ENCODE assay signal across 1 cellular context in the genomic region with DNA sequence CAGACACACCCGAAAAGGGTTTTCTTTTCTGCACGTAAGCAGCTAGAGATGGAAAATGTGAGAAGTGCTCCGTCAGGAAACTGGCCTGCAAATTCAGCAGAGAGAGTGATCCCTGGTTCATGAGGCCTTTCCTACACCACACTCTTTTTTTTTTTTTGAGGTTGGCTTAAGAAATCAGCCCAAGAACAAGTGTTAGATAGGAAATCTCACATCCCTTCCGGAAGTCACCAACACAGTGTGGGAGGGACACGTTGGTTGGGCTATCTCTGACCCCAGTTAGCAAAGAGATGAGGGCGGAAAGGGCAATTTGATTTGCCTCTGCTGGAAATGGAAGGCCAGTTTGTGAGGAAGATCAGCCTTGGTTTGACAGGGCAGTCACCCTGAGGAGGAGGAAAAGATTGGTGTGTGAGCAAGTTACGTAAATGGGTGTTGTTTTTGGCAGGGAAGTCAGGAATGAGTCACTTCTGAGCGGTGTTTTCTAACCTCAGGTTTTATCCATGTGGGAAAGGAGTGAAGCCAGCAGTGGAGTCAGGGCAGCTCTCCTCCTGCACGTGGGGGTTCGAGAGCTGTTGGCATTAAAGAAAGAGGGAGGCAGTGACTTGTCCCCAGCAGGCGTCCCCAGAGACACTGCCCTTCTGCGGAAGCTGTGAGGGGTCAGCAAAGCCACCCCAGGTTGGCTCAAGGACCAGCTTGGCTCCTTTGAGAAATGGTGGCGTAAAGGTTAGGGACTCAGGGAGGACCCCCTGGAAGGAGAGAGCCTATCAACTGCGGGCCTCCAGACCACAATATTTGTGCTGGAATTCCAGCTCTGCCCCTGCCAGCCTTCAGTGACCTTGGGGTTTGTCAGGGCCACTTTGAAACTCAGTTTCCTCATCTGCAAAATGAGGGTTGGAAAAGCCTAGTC.
TF ChIP-seq lines count a peak whose summit lies in the region.

No MANE protein-coding gene starts in this region.

TF ChIP-seq in K562, 482 proteins besides CTCF, POLR2A, EP300 and RAD21 (continued from another document and continues in another):
- TF ChIP-seq, protein P1, sequence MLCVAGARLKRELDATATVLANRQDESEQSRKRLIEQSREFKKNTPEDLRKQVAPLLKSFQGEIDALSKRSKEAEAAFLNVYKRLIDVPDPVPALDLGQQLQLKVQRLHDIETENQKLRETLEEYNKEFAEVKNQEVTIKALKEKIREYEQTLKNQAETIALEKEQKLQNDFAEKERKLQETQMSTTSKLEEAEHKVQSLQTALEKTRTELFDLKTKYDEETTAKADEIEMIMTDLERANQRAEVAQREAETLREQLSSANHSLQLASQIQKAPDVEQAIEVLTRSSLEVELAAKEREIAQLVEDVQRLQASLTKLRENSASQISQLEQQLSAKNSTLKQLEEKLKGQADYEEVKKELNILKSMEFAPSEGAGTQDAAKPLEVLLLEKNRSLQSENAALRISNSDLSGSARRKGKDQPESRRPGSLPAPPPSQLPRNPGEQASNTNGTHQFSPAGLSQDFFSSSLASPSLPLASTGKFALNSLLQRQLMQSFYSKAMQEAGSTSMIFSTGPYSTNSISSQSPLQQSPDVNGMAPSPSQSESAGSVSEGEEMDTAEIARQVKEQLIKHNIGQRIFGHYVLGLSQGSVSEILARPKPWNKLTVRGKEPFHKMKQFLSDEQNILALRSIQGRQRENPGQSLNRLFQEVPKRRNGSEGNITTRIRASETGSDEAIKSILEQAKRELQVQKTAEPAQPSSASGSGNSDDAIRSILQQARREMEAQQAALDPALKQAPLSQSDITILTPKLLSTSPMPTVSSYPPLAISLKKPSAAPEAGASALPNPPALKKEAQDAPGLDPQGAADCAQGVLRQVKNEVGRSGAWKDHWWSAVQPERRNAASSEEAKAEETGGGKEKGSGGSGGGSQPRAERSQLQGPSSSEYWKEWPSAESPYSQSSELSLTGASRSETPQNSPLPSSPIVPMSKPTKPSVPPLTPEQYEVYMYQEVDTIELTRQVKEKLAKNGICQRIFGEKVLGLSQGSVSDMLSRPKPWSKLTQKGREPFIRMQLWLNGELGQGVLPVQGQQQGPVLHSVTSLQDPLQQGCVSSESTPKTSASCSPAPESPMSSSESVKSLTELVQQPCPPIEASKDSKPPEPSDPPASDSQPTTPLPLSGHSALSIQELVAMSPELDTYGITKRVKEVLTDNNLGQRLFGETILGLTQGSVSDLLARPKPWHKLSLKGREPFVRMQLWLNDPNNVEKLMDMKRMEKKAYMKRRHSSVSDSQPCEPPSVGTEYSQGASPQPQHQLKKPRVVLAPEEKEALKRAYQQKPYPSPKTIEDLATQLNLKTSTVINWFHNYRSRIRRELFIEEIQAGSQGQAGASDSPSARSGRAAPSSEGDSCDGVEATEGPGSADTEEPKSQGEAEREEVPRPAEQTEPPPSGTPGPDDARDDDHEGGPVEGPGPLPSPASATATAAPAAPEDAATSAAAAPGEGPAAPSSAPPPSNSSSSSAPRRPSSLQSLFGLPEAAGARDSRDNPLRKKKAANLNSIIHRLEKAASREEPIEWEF (CRISPR knock-in tag; IDR thresholded peaks at IDR 0.05): peak; percentile 60
- TF ChIP-seq STAG1 (CRISPR knock-in tag; IDR thresholded peaks at IDR 0.05; ENCODE audit: borderline replicate concordance) (0 out of 2 replicates have a peak, but pooled peaks have one; percentile 16), IRF2 (CRISPR knock-in tag; IDR thresholded peaks at IDR 0.05) (no peak), XRCC3 (IDR thresholded peaks at IDR 0.05) (no peak), TAF7 (tag; IDR thresholded peaks at IDR 0.05) (no peak; the same call in 1 of the 2 replicates), HLTF (IDR thresholded peaks at IDR 0.05) (peak; percentile 77), KHSRP (IDR thresholded peaks at IDR 0.05) (no peak), CEBPG (CRISPR knock-in tag; IDR thresholded peaks at IDR 0.05) (no peak; the same call in 1 of the 2 replicates), CEBPG (tag; conservative IDR thresholded peaks at IDR 0.05 in 1 of 2, IDR thresholded peaks at IDR 0.05 in 1 of 2) (peak in 1 of 2 experiments; percentile 41; a peak in 3 of 4 replicates), BCL6 (CRISPR knock-in tag; IDR thresholded peaks at IDR 0.05) (peak; percentile 45; the same call in 1 of the 2 replicates), DNMT1 (IDR thresholded peaks at IDR 0.05) (no peak), PTTG1 (tag; IDR thresholded peaks at IDR 0.05; ENCODE audit: low read depth) (peak; percentile 28; the same call in 1 of the 2 replicates), ZNF507 (tag; conservative IDR thresholded peaks at IDR 0.05) (no peak), ZNF354B (CRISPR knock-in tag; IDR thresholded peaks at IDR 0.05) (no peak; the same call in 1 of the 2 replicates), SMARCA4 (IDR thresholded peaks at IDR 0.05) (peak; percentile 96), SMAD3 (CRISPR knock-in tag; conservative IDR thresholded peaks at IDR 0.05) (peak; percentile 20; the same call in 1 of the 2 replicates), ZNF124 (CRISPR knock-in tag; IDR thresholded peaks at IDR 0.05) (no peak), ZNF766 (CRISPR knock-in tag; conservative IDR thresholded peaks at IDR 0.05) (peak; percentile 57; the same call in 1 of the 2 replicates), ZNF668 (CRISPR knock-in tag; IDR thresholded peaks at IDR 0.05) (peak; percentile 86), CBFA2T2 (conservative IDR thresholded peaks at IDR 0.05) (peak; percentile 83), CBX8 (IDR thresholded peaks at IDR 0.05; ENCODE audit: borderline replicate concordance, extremely low read depth, low read depth, low read length, poor library complexity, severe bottlenecking) (no peak), GTF2F1 (IDR thresholded peaks at IDR 0.05; ENCODE audit: low read depth, low read length) (no peak), SMARCE1 (IDR thresholded peaks at IDR 0.05) (peak; percentile 97), BRCA1 (IDR thresholded peaks at IDR 0.05) (no peak), BRCA1 (CRISPR knock-in tag; IDR thresholded peaks at IDR 0.05) (no peak), HNRNPL (IDR thresholded peaks at IDR 0.05; ENCODE audit: low read depth, low read length) (no peak), THRAP3 (IDR thresholded peaks at IDR 0.05; ENCODE audit: borderline replicate concordance) (no peak), ZC3H8 (IDR thresholded peaks at IDR 0.05) (0 out of 2 replicates have a peak, but pooled peaks have one; percentile 45), BMI1 (IDR thresholded peaks at IDR 0.05; ENCODE audit: low read length) (no peak), ZNF165 (CRISPR knock-in tag; IDR thresholded peaks at IDR 0.05; ENCODE audit: borderline replicate concordance) (no peak)
- TF ChIP-seq, protein P2, sequence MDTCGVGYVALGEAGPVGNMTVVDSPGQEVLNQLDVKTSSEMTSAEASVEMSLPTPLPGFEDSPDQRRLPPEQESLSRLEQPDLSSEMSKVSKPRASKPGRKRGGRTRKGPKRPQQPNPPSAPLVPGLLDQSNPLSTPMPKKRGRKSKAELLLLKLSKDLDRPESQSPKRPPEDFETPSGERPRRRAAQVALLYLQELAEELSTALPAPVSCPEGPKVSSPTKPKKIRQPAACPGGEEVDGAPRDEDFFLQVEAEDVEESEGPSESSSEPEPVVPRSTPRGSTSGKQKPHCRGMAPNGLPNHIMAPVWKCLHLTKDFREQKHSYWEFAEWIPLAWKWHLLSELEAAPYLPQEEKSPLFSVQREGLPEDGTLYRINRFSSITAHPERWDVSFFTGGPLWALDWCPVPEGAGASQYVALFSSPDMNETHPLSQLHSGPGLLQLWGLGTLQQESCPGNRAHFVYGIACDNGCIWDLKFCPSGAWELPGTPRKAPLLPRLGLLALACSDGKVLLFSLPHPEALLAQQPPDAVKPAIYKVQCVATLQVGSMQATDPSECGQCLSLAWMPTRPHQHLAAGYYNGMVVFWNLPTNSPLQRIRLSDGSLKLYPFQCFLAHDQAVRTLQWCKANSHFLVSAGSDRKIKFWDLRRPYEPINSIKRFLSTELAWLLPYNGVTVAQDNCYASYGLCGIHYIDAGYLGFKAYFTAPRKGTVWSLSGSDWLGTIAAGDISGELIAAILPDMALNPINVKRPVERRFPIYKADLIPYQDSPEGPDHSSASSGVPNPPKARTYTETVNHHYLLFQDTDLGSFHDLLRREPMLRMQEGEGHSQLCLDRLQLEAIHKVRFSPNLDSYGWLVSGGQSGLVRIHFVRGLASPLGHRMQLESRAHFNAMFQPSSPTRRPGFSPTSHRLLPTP (IDR thresholded peaks at IDR 0.05; ENCODE audit: borderline replicate concordance, extremely low read depth, insufficient read length): no peak
- TF ChIP-seq, protein P3, sequence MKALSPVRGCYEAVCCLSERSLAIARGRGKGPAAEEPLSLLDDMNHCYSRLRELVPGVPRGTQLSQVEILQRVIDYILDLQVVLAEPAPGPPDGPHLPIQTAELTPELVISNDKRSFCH (CRISPR knock-in tag; IDR thresholded peaks at IDR 0.05): no peak
- TF ChIP-seq, protein P3 (tag; IDR thresholded peaks at IDR 0.05): peak; percentile 96
- TF ChIP-seq, protein P4, sequence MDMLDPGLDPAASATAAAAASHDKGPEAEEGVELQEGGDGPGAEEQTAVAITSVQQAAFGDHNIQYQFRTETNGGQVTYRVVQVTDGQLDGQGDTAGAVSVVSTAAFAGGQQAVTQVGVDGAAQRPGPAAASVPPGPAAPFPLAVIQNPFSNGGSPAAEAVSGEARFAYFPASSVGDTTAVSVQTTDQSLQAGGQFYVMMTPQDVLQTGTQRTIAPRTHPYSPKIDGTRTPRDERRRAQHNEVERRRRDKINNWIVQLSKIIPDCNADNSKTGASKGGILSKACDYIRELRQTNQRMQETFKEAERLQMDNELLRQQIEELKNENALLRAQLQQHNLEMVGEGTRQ (CRISPR knock-in tag; IDR thresholded peaks at IDR 0.05): no peak
- TF ChIP-seq, protein P5, sequence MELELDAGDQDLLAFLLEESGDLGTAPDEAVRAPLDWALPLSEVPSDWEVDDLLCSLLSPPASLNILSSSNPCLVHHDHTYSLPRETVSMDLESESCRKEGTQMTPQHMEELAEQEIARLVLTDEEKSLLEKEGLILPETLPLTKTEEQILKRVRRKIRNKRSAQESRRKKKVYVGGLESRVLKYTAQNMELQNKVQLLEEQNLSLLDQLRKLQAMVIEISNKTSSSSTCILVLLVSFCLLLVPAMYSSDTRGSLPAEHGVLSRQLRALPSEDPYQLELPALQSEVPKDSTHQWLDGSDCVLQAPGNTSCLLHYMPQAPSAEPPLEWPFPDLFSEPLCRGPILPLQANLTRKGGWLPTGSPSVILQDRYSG (tag; conservative IDR thresholded peaks at IDR 0.05; ENCODE audit: low read depth): peak; percentile 82
- TF ChIP-seq, protein P6, sequence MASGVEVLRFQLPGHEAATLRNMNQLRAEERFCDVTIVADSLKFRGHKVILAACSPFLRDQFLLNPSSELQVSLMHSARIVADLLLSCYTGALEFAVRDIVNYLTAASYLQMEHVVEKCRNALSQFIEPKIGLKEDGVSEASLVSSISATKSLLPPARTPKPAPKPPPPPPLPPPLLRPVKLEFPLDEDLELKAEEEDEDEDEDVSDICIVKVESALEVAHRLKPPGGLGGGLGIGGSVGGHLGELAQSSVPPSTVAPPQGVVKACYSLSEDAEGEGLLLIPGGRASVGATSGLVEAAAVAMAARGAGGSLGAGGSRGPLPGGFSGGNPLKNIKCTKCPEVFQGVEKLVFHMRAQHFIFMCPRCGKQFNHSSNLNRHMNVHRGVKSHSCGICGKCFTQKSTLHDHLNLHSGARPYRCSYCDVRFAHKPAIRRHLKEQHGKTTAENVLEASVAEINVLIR (CRISPR knock-in tag; IDR thresholded peaks at IDR 0.05): no peak; the same call in 1 of the 2 replicates
- TF ChIP-seq, protein P7, sequence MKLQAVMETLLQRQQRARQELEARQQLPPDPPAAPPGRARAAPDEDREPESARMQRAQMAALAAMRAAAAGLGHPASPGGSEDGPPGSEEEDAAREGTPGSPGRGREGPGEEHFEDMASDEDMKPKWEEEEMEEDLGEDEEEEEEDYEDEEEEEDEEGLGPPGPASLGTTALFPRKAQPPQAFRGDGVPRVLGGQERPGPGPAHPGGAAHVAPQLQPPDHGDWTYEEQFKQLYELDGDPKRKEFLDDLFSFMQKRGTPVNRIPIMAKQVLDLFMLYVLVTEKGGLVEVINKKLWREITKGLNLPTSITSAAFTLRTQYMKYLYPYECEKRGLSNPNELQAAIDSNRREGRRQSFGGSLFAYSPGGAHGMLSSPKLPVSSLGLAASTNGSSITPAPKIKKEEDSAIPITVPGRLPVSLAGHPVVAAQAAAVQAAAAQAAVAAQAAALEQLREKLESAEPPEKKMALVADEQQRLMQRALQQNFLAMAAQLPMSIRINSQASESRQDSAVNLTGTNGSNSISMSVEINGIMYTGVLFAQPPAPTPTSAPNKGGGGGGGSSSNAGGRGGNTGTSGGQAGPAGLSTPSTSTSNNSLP (IDR thresholded peaks at IDR 0.05; ENCODE audit: borderline replicate concordance, low read depth, low read length): peak; percentile 88; the same call in 1 of the 2 replicates
- TF ChIP-seq, protein P8, sequence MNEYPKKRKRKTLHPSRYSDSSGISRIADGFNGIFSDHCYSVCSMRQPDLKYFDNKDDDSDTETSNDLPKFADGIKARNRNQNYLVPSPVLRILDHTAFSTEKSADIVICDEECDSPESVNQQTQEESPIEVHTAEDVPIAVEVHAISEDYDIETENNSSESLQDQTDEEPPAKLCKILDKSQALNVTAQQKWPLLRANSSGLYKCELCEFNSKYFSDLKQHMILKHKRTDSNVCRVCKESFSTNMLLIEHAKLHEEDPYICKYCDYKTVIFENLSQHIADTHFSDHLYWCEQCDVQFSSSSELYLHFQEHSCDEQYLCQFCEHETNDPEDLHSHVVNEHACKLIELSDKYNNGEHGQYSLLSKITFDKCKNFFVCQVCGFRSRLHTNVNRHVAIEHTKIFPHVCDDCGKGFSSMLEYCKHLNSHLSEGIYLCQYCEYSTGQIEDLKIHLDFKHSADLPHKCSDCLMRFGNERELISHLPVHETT (CRISPR knock-in tag; conservative IDR thresholded peaks at IDR 0.05 in 1 of 2, IDR thresholded peaks at IDR 0.05 in 1 of 2): peak in 1 of 2 experiments; percentile 83; a peak in 1 of 4 replicates
- TF ChIP-seq, protein P9, sequence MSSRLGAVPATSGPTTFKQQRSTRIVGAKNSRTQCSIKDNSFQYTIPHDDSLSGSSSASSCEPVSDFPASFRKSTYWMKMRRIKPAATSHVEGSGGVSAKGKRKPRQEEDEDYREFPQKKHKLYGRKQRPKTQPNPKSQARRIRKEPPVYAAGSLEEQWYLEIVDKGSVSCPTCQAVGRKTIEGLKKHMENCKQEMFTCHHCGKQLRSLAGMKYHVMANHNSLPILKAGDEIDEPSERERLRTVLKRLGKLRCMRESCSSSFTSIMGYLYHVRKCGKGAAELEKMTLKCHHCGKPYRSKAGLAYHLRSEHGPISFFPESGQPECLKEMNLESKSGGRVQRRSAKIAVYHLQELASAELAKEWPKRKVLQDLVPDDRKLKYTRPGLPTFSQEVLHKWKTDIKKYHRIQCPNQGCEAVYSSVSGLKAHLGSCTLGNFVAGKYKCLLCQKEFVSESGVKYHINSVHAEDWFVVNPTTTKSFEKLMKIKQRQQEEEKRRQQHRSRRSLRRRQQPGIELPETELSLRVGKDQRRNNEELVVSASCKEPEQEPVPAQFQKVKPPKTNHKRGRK (tag; IDR thresholded peaks at IDR 0.05): no peak
